8 cellular contexts compared by ENCODE assay signal in genomic region chrX:38804481-38805293, GRCh38. TPM values are rescaled to one million over a fixed set of nuclear protein-coding genes. Genes with fewer than 3 reads are reported as not detected.
DNase-seq lines count a peak whose midpoint lies in the region; ATAC-seq lines count a peak whose summit lies in the region.

No MANE protein-coding gene starts in this region.

- DNase-seq in effector CD8-positive, alpha-beta T cell (lab: John Stamatoyannopoulos, UW) = peak; percentile 2
- DNase-seq in DMS153 (lab: John Stamatoyannopoulos, UW) (no peak), SKM-1 treated with dmso at 0.1 percent for 144 hours (lab: John Stamatoyannopoulos, UW; ENCODE audit: unreplicated experiment) (no peak)

- peak overlapping the region; percentile 87 for H3K27ac ChIP-seq in temporal lobe (ENCODE audit: low read depth, low read length)

- no peaks in the 10 kb centered on the region for H3K9me3 ChIP-seq in mononuclear cell (ENCODE audit: low read depth, low read length)

- H3K4me3 ChIP-seq in mononuclear cell (ENCODE audit: low read length) = peak overlapping the region; percentile 65

- H3K27me3 ChIP-seq in mononuclear cell (ENCODE audit: insufficient read depth, low read length) = no peaks in the 10 kb centered on the region

- peaks cover 36% of the 10 kb centered on the region for H3K4me1 ChIP-seq in mononuclear cell (ENCODE audit: insufficient read depth, low read length)

- ATAC-seq in GM18511 (IDR thresholded peaks at IDR 0.05; ENCODE audit: unreplicated experiment) (peak; percentile 0), HG03521 (IDR thresholded peaks at IDR 0.05; ENCODE audit: unreplicated experiment) (peak; percentile 1)
- peak; percentile 9 to 12 for ATAC-seq in activated CD4-positive, CD25-positive, alpha-beta regulatory T cell treated with anti-CD3 and anti-CD28 coated beads, Interleukin-2, amount 50 U/mL, for 24 hours

RNA-seq across cellular contexts. Expression of gene MID1IP1, which starts 3.4 kb away (rescaled TPM):
- total RNA-seq in mononuclear cell (61.2 TPM), temporal lobe (16.5 TPM)
